Comparison of ENCODE assay signal across 23 cellular contexts in the genomic region with DNA sequence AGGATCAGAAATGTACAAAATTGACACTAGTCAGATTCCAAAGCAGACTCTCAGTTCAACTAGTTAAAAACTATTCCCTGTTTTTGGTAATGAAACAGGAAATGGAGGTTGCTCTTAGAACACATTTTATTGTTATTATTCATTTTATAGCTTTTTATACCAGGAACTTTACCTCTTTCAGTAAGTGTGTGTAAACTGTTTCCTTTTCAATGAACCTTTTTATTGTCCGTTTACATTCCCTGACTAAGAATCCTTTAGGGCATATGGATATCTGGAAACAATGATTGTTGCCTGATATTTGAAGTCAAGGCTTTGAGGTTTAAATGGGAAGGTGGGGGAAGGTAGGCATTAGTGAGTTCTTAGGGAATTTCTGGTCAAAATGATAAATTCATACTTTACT.
"Had no signal": no experiment of that assay in that cellular context is flagged by ENCODE, and none has a peak within 500 bp of the region (broad histone marks: within the 10 kb centered on the region; RNA-seq: fewer than 3 reads in every experiment).

No MANE protein-coding gene starts in this region.

- H3K9me3 ChIP-seq: MG63, SJCRH30 had no signal

- H3K36me3 ChIP-seq: MG63, SJCRH30 had no signal

- H3K4me1 ChIP-seq: SJCRH30 had no signal

- DNase-seq: IMR-90; Karpas-422; KG1; MG63; NCI-H1092 treated with DMSO at 0.1 percent for 48 hours; NCI-H1436; NCI-H187; NCI-H2029; NCI-H2081 treated with DMSO at 0.1 percent for 48 hours; NCI-H2171; NCI-H226; NCI-H446; NCI-H510A; NCI-H524 treated with DMSO at 0.1 percent for 48 hours; NCI-H69; NCI-H774; NK-92 treated with Interleukin-12 subunit alpha and Interleukin-12 subunit beta, amount 100 ng/mL, for 24 hours; OCI-M1; RPMI8226; SHP77; SJCRH30 had no signal

- H3K4me3 ChIP-seq: MG63, SJCRH30 had no signal

- H3K27me3 ChIP-seq: MG63, SJCRH30 had no signal

- H3K27ac ChIP-seq: SJCRH30 had no signal

- ATAC-seq: HepG2, SK-N-SH treated with all-trans-retinoic acid at 6 μM for 48 hours had no signal
